14 cellular contexts compared by ENCODE assay signal in the genomic region with DNA sequence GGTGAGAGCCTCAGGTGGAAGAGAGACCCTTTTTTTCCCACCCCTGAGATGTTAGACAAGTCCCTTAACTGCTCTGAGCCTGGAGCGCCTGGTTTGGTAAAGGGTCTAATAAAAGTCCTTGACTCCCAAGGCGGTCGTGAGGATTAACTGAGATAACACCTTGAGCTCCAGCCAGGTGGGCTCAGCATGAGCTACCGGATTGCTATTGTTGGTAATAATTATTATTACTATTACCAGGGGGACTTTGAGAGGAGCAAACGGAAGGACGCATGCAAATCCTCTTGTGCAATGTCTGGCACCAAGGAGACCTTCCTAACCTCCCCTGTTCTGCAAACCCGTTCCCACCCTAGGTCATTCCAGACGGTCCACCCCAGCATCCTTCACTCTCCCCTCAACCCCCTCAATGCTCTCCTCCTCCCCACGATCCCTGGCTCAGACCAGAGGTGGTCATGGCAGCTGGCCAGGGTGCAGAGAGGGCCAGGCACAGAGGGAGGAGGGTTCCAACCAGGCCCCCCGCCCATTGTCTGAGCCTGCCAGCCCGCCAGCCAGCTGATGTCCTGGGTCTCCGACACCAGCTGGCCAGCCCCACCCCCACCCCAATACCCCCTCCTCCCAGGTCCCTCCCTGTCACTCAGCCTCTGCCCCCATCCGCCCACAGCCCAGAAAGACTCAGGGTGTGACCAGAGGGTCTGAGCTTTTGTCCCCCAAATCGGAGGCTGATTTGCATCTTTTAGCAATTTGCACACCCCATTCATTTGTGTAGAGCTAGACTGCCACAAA. TPM values are rescaled to one million over a fixed set of nuclear protein-coding genes. Genes with fewer than 3 reads are reported as not detected.
DNase-seq lines count a peak whose midpoint lies in the region; ATAC-seq and TF ChIP-seq lines count a peak whose summit lies in the region.
"Had no signal": no experiment of that assay in that cellular context is flagged by ENCODE, and none has a peak within 500 bp of the region (broad histone marks: within the 10 kb centered on the region; RNA-seq: fewer than 3 reads in every experiment).

No MANE protein-coding gene starts in this region.

- no peak for TF ChIP-seq POLR2A in gastroesophageal sphincter (IDR thresholded peaks at IDR 0.05)

- H3K27ac ChIP-seq in GM23338 (ENCODE audit: low read depth) (0 out of 2 replicates have a peak overlapping the region, but pooled peaks have one; percentile 20), OCI-LY1 (ENCODE audit: low read depth, low read length, poor library complexity, severe bottlenecking) (no peak overlapping the region), mammary epithelial cell (ENCODE audit: insufficient read depth, low read depth, low read length) (no peak overlapping the region), gastroesophageal sphincter (no peak overlapping the region)
- H3K27ac ChIP-seq: BLaER1, cardiac muscle cell, heart right ventricle had no signal

- H3K9ac ChIP-seq in OCI-LY1 (ENCODE audit: low read length) (no peak overlapping the region), mammary epithelial cell (ENCODE audit: insufficient read depth, low read length) (no peak overlapping the region)
- H3K9ac ChIP-seq: BLaER1 had no signal

- H3K27ac Mint-ChIP-seq in GM23338, result no peak overlapping the region
- H3K27ac Mint-ChIP-seq: activated CD8-positive, alpha-beta T cell treated with anti-CD3 and anti-CD28 coated beads for 36 hours had no signal

- no peak for TF ChIP-seq CTCF in GM23338 (conservative IDR thresholded peaks at IDR 0.05; ENCODE audit: low read depth in 2 of 2)
- TF ChIP-seq CTCF in OCI-LY1 (IDR thresholded peaks at IDR 0.05; ENCODE audit: low read length), result no peak
- TF ChIP-seq CTCF in mucosa of descending colon (IDR thresholded peaks at IDR 0.05), result no peak
- no peak for TF ChIP-seq CTCF in mammary epithelial cell (conservative IDR thresholded peaks at IDR 0.05 in 1 of 2, IDR thresholded peaks at IDR 0.05 in 1 of 2; ENCODE audit: extremely low read depth in 1 of 2, insufficient read depth in 1 of 2, low read depth in 1 of 2, low read length in 2 of 2)
- TF ChIP-seq CTCF in gastroesophageal sphincter (IDR thresholded peaks at IDR 0.05), result no peak

- no peaks in the 10 kb centered on the region for H3K79me2 ChIP-seq in GM23338 (replicated peaks; ENCODE audit: insufficient read depth)
- no peaks in the 10 kb centered on the region for H3K79me2 ChIP-seq in OCI-LY1 (ENCODE audit: insufficient read depth, low read length)
- no peaks in the 10 kb centered on the region for H3K79me2 ChIP-seq in mammary epithelial cell (ENCODE audit: insufficient read depth, low read length)

- 70% methylated on average over 10 of the region's 14 CpGs for WGBS in mammary epithelial cell (ENCODE audit: low coverage, missing lambda C conversion rate)
- 43 to 61% methylated on average over 4 to 8 of the region's 14 CpGs for WGBS in gastroesophageal sphincter (ENCODE audit: low coverage in 1 of 2), 2 donors

- no peaks in the 10 kb centered on the region for H4K20me1 ChIP-seq in GM23338 (replicated peaks; ENCODE audit: insufficient read depth)
- no peaks in the 10 kb centered on the region for H4K20me1 ChIP-seq in OCI-LY1 (ENCODE audit: insufficient read depth, low read length)
- no peaks in the 10 kb centered on the region for H4K20me1 ChIP-seq in mammary epithelial cell (ENCODE audit: insufficient read depth, low read length)
- H4K20me1 ChIP-seq: BLaER1 had no signal

- H3K4me3 ChIP-seq in GM23338 (no peak overlapping the region), OCI-LY1 (ENCODE audit: low read depth, low read length, poor library complexity, severe bottlenecking) (no peak overlapping the region), mucosa of descending colon (no peak overlapping the region), mammary epithelial cell (replicated peaks in 1 of 3; ENCODE audit: insufficient read depth in 1 of 3, low read depth in 2 of 3, low read length in 3 of 3) (no peak overlapping the region), gastroesophageal sphincter (no peak overlapping the region)
- H3K4me3 ChIP-seq: BLaER1, cardiac muscle cell, heart right ventricle had no signal

- H3K4me2 ChIP-seq in GM23338 (peak overlapping the region; percentile 51; the same call in 1 of the 2 replicates), OCI-LY1 (ENCODE audit: low read length) (peak overlapping the region; percentile 33; the same call in 1 of the 2 replicates), mammary epithelial cell (ENCODE audit: insufficient read depth, low read depth, low read length) (no peak overlapping the region)
- H3K4me2 ChIP-seq: BLaER1 had no signal

- H3K36me3 Mint-ChIP-seq in GM23338 (ENCODE audit: low read depth), result no peaks in the 10 kb centered on the region

- no TSS peak for BruUV-seq in mammary epithelial cell (replicated peaks; lab: Mats Ljungman, UMichigan)

- peaks cover 31% of the 10 kb centered on the region for H3K4me1 Mint-ChIP-seq in GM23338

- no peaks in the 10 kb centered on the region for H3F3A ChIP-seq in GM23338 (replicated peaks; ENCODE audit: low read depth)
- no peaks in the 10 kb centered on the region for H3F3A ChIP-seq in OCI-LY1 (ENCODE audit: insufficient read depth, low read length)

- dilution Hi-C loops in mammary epithelial cell (cut with HindIII; ENCODE audit: low sequenced_read_pairs), result no loop called here

- in situ Hi-C loops in mammary epithelial cell (cut with MboI; ENCODE audit: low sequenced_read_pairs in 2 of 2), result no loop called here

- CTCF ChIA-PET in mammary epithelial cell (lab: Charles Lee; ENCODE audit: low non-redundant PET), result no interaction called here

- H3K9me3 ChIP-seq in OCI-LY1 (ENCODE audit: low read length) (no peaks in the 10 kb centered on the region), mucosa of descending colon (no peaks in the 10 kb centered on the region), mammary epithelial cell (replicated peaks; ENCODE audit: insufficient read depth, low read length) (no peaks in the 10 kb centered on the region), gastroesophageal sphincter (no peaks in the 10 kb centered on the region)
- H3K9me3 ChIP-seq: BLaER1, heart right ventricle had no signal

- no peak overlapping the region for H3K4me3 Mint-ChIP-seq in GM23338
- H3K4me3 Mint-ChIP-seq: activated CD8-positive, alpha-beta T cell treated with anti-CD3 and anti-CD28 coated beads for 36 hours had no signal

- H2AFZ ChIP-seq in GM23338, result peak overlapping the region; percentile 88
- no peak overlapping the region for H2AFZ ChIP-seq in OCI-LY1 (ENCODE audit: low read length)
- no peak overlapping the region for H2AFZ ChIP-seq in mammary epithelial cell (ENCODE audit: low read depth, low read length)

- ATAC-seq in GM23338 (peak; percentile 31), mucosa of descending colon (no peak), gastroesophageal sphincter (no peak)
- ATAC-seq: activated CD8-positive, alpha-beta T cell treated with anti-CD3 and anti-CD28 coated beads for 36 hours; heart right ventricle had no signal

- intact Hi-C loops in mucosa of descending colon (cut with DNase I, micrococcal nuclease) (no loop called here), mammary epithelial cell (cut with micrococcal nuclease) (no loop called here)

- DNase-seq in GM23338 (ENCODE audit: low spot score) (peak; percentile 33), NCI-H1105 treated with DMSO at 0.1 percent for 48 hours (lab: John Stamatoyannopoulos, UW) (peak; percentile 95), mucosa of descending colon (peak; percentile 32 to 69 (median 66)), mammary epithelial cell (no peak), pons (ENCODE audit: low spot score) (no peak)
- DNase-seq: activated CD8-positive, alpha-beta T cell treated with anti-CD3 and anti-CD28 coated beads for 36 hours; heart right ventricle; midbrain; NCI-H226; occipital lobe had no signal

- no peak for TF ChIP-seq EP300 in gastroesophageal sphincter (IDR thresholded peaks at IDR 0.05)

- H3K9me2 ChIP-seq in GM23338 (ENCODE audit: insufficient read depth), result no peaks in the 10 kb centered on the region
- no peaks in the 10 kb centered on the region for H3K9me2 ChIP-seq in OCI-LY1 (ENCODE audit: low read depth, low read length)

- H3K36me3 ChIP-seq in GM23338 (ENCODE audit: insufficient read depth) (no peaks in the 10 kb centered on the region), OCI-LY1 (ENCODE audit: insufficient read depth, low read length) (no peaks in the 10 kb centered on the region), mucosa of descending colon (ENCODE audit: low read depth) (no peaks in the 10 kb centered on the region), mammary epithelial cell (ENCODE audit: insufficient read depth, low read length) (no peaks in the 10 kb centered on the region), gastroesophageal sphincter (no peaks in the 10 kb centered on the region)
- H3K36me3 ChIP-seq: BLaER1, cardiac muscle cell, heart right ventricle had no signal

- H3K4me1 ChIP-seq in GM23338 (ENCODE audit: insufficient read depth), result peaks cover 25% of the 10 kb centered on the region
- H3K4me1 ChIP-seq in OCI-LY1 (ENCODE audit: insufficient read depth, low read length, severe bottlenecking), result peaks cover 14% of the 10 kb centered on the region
- peaks cover 26% of the 10 kb centered on the region for H3K4me1 ChIP-seq in mucosa of descending colon (ENCODE audit: low read depth)
- H3K4me1 ChIP-seq in mammary epithelial cell (ENCODE audit: insufficient read depth, low read length), result no peaks in the 10 kb centered on the region
- H3K4me1 ChIP-seq in gastroesophageal sphincter, result no peaks in the 10 kb centered on the region

- H3K27me3 ChIP-seq in GM23338 (ENCODE audit: insufficient read depth) (no peaks in the 10 kb centered on the region), OCI-LY1 (ENCODE audit: insufficient read depth, low read length) (no peaks in the 10 kb centered on the region), mammary epithelial cell (ENCODE audit: insufficient read depth, low read length) (no peaks in the 10 kb centered on the region), gastroesophageal sphincter (no peaks in the 10 kb centered on the region)
- H3K27me3 ChIP-seq: BLaER1, cardiac muscle cell, heart right ventricle had no signal

- no peaks in the 10 kb centered on the region for H3K9me3 Mint-ChIP-seq in GM23338
- H3K9me3 Mint-ChIP-seq: activated CD8-positive, alpha-beta T cell treated with anti-CD3 and anti-CD28 coated beads for 36 hours had no signal

- H3K27me3 Mint-ChIP-seq in GM23338 (ENCODE audit: insufficient read depth, low read depth, poor library complexity), result peaks cover 16% of the 10 kb centered on the region

RNA-seq across cellular contexts. Expression of a gene that starts 14.3 kb away (rescaled TPM):
- total RNA-seq in GM23338 (2014; rRNA removed; shearing (Covaris generic)), result 14.7 and 15.8 TPM in 2 replicates
- polyA plus RNA-seq in GM23338 (2016; fragmentation: Nextera tagmentation; extraction: Ambion mirVana) (12.3 and 12.7 TPM in 2 replicates), mammary epithelial cell (6.0 TPM)
- total RNA-seq in mucosa of descending colon (10 to 100 TPM; 28.5 to 37.4 (median 30.3) TPM), mammary epithelial cell (10 to 100 TPM; 10.5 to 13.7 TPM), gastroesophageal sphincter (10 to 100 TPM; 11.1 to 17.4 (median 14.2) TPM)
- polyA minus RNA-seq in mammary epithelial cell, result 14.1 TPM

RNA-seq across cellular contexts. Expression of a gene that starts 32.0 kb away (rescaled TPM):
- 5.0 and 9.3 TPM in 2 replicates for total RNA-seq in GM23338 (2014; rRNA removed; shearing (Covaris generic))
- polyA plus RNA-seq in GM23338 (2016; fragmentation: Nextera tagmentation; extraction: Ambion mirVana) (3.8 and 4.5 TPM in 2 replicates), mammary epithelial cell (8.1 TPM)
- total RNA-seq in mucosa of descending colon (10 to 100 TPM in 1 of 3 donors, 1 to 10 TPM in 2; 2.3 to 17.2 (median 5.0) TPM), mammary epithelial cell (10 to 100 TPM in 1 of 2 donors, 1 to 10 TPM in 1; 9.4 to 11.7 TPM), gastroesophageal sphincter (10 to 100 TPM; 26.8 to 54.6 (median 51.9) TPM)
- 10.4 TPM for polyA minus RNA-seq in mammary epithelial cell

Comparison
In these comparisons a context has a peak if more than half of its experiments do, and no peak if none do; other contexts are left out.
1. DNase-seq: peak in GM23338 (single experiment), NCI-H1105 treated with DMSO at 0.1 percent for 48 hours (single experiment) and mucosa of descending colon (3 of 3); none in mammary epithelial cell (single experiment) and pons (single experiment).